Comparison of ENCODE assay signal across 1 cellular context in the genomic region with DNA sequence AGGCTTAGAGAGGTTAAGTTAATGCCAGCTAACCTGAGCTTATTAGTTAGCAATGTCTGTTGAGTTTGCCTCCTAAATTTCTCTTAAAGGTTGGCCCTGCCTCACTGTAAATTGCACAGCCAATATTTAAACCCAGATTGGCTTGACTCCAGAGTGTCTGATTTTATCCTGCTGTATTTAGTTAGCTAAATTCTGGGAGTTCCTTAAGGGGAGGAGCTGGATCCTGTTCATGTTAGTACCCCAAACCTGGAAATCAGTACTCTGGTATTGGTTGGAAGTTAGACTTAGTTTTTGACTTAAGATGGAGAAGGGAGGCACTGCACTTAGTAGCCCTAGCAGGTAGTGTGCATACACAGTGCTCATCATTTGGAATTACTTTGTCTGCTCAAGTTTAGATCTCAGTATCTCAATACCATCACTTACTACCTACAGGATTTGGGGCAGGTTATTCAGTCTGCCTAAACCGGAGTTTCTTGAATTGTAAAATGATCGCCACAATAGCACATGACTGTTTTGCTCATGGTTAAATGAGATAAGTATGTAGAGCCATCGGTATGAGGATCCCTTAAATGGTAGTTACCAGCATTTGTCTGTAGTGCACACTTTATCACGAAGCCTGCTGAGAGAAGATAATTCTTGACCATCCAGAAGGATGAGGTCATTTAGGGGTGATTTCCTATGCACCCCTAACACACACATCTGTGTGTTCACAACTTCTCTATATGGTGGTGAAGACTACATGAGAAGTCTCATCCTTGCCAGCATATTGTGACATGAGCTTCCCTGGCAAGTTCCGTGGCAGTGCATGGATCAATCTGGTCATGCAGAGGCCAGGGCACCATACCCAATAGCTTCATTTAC.
TF ChIP-seq lines count a peak whose summit lies in the region.

No MANE protein-coding gene starts in this region.

TF ChIP-seq in K562, 482 proteins besides CTCF, POLR2A, EP300 and RAD21 (continued from another document and continues in another):
- TF ChIP-seq, protein P1, sequence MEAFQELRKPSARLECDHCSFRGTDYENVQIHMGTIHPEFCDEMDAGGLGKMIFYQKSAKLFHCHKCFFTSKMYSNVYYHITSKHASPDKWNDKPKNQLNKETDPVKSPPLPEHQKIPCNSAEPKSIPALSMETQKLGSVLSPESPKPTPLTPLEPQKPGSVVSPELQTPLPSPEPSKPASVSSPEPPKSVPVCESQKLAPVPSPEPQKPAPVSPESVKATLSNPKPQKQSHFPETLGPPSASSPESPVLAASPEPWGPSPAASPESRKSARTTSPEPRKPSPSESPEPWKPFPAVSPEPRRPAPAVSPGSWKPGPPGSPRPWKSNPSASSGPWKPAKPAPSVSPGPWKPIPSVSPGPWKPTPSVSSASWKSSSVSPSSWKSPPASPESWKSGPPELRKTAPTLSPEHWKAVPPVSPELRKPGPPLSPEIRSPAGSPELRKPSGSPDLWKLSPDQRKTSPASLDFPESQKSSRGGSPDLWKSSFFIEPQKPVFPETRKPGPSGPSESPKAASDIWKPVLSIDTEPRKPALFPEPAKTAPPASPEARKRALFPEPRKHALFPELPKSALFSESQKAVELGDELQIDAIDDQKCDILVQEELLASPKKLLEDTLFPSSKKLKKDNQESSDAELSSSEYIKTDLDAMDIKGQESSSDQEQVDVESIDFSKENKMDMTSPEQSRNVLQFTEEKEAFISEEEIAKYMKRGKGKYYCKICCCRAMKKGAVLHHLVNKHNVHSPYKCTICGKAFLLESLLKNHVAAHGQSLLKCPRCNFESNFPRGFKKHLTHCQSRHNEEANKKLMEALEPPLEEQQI (IDR thresholded peaks at IDR 0.05) = peak; percentile 77
- TF ChIP-seq TRIM28 (IDR thresholded peaks at IDR 0.05) (no peak), JUN (IDR thresholded peaks at IDR 0.05; ENCODE audit: borderline replicate concordance, low read depth, low read length) (peak; percentile 93), JUN (CRISPR knock-in tag; IDR thresholded peaks at IDR 0.05; ENCODE audit: borderline replicate concordance) (no peak), SOX6 (IDR thresholded peaks at IDR 0.05) (peak; percentile 94), E2F6 (IDR thresholded peaks at IDR 0.05; ENCODE audit: borderline replicate concordance in 1 of 2, extremely low read depth in 1 of 2, insufficient read depth in 1 of 2, insufficient read length in 1 of 2, low read depth in 1 of 2, low read length in 1 of 2, poor library complexity in 1 of 2, severe bottlenecking in 1 of 2) (no peak), ZNF12 (CRISPR knock-in tag; IDR thresholded peaks at IDR 0.05) (no peak), MYNN (IDR thresholded peaks at IDR 0.05) (peak; percentile 83; the same call in 1 of the 2 replicates), MYNN (CRISPR knock-in tag; IDR thresholded peaks at IDR 0.05) (no peak), ZNF197 (CRISPR knock-in tag; IDR thresholded peaks at IDR 0.05; ENCODE audit: low read depth) (no peak), ZNF551 (CRISPR knock-in tag; IDR thresholded peaks at IDR 0.05) (no peak), ESRRB (CRISPR knock-in tag; IDR thresholded peaks at IDR 0.05; ENCODE audit: borderline replicate concordance) (no peak), ARID1B (IDR thresholded peaks at IDR 0.05) (peak; percentile 98), NCOA2 (IDR thresholded peaks at IDR 0.05; ENCODE audit: partially characterized antibody in 2 of 2) (peak in 1 of 2 experiments; percentile 31), POLR2AphosphoS2 (IDR thresholded peaks at IDR 0.05; ENCODE audit: low read length) (no peak), TBL1XR1 (IDR thresholded peaks at IDR 0.05; ENCODE audit: low read length in 2 of 2) (peak; percentile 57 to 95; a peak in 3 of 4 replicates), VEZF1 (CRISPR knock-in tag; IDR thresholded peaks at IDR 0.05) (0 out of 2 replicates have a peak, but pooled peaks have one; percentile 25), ZNF830 (CRISPR knock-in tag; IDR thresholded peaks at IDR 0.05) (no peak), ZNF639 (CRISPR knock-in tag; conservative IDR thresholded peaks at IDR 0.05 in 1 of 2, IDR thresholded peaks at IDR 0.05 in 1 of 2) (no peak; a peak in 1 of 4 replicates), NEUROD1 (IDR thresholded peaks at IDR 0.05; ENCODE audit: borderline replicate concordance, low read depth, low read length, partially characterized antibody) (peak; percentile 69), KDM5B (IDR thresholded peaks at IDR 0.05; ENCODE audit: insufficient replicate concordance, low read depth, low read length) (no peak), ZNF644 (tag; IDR thresholded peaks at IDR 0.05; ENCODE audit: low read depth) (no peak), E2F8 (IDR thresholded peaks at IDR 0.05; ENCODE audit: low read depth, partially characterized antibody) (no peak), EGR1 (conservative IDR thresholded peaks at IDR 0.05) (no peak), NCOA1 (IDR thresholded peaks at IDR 0.05; ENCODE audit: low read depth) (peak; percentile 82), ZBTB34 (CRISPR knock-in tag; IDR thresholded peaks at IDR 0.05) (no peak), ZNF253 (CRISPR knock-in tag; conservative IDR thresholded peaks at IDR 0.05) (no peak), FOS (IDR thresholded peaks at IDR 0.05; ENCODE audit: extremely low read depth, insufficient read length) (no peak), SMAD1 (IDR thresholded peaks at IDR 0.05; ENCODE audit: low read depth, low read length, partially characterized antibody) (no peak), RNF2 (IDR thresholded peaks at IDR 0.05) (peak; percentile 70), PHTF2 (CRISPR knock-in tag; IDR thresholded peaks at IDR 0.05) (no peak), ZNF121 (CRISPR knock-in tag; conservative IDR thresholded peaks at IDR 0.05) (no peak), NCOR1 (IDR thresholded peaks at IDR 0.05) (peak; percentile 94), ZBTB49 (CRISPR knock-in tag; IDR thresholded peaks at IDR 0.05; ENCODE audit: borderline replicate concordance) (no peak), HDAC8 (tag; IDR thresholded peaks at IDR 0.05) (no peak), MAFF (IDR thresholded peaks at IDR 0.05; ENCODE audit: low read length) (no peak), ZNF431 (CRISPR knock-in tag; IDR thresholded peaks at IDR 0.05) (no peak), RBFOX2 (IDR thresholded peaks at IDR 0.05; ENCODE audit: low read depth, low read length) (no peak), RCOR1 (IDR thresholded peaks at IDR 0.05; ENCODE audit: borderline replicate concordance in 1 of 2, low read depth in 2 of 2, low read length in 2 of 2) (peak in 1 of 2 experiments; percentile 90; a peak in 3 of 4 replicates), FOXA1 (IDR thresholded peaks at IDR 0.05; ENCODE audit: borderline replicate concordance) (no peak), MED1 (CRISPR knock-in tag; IDR thresholded peaks at IDR 0.05; ENCODE audit: borderline replicate concordance) (no peak), NBN (IDR thresholded peaks at IDR 0.05; ENCODE audit: low read depth) (no peak), ZNF184 (CRISPR knock-in tag; IDR thresholded peaks at IDR 0.05) (no peak), POLR2H (tag; IDR thresholded peaks at IDR 0.05; ENCODE audit: low read depth) (no peak), TARDBP (IDR thresholded peaks at IDR 0.05) (no peak)
- TF ChIP-seq, protein P2, sequence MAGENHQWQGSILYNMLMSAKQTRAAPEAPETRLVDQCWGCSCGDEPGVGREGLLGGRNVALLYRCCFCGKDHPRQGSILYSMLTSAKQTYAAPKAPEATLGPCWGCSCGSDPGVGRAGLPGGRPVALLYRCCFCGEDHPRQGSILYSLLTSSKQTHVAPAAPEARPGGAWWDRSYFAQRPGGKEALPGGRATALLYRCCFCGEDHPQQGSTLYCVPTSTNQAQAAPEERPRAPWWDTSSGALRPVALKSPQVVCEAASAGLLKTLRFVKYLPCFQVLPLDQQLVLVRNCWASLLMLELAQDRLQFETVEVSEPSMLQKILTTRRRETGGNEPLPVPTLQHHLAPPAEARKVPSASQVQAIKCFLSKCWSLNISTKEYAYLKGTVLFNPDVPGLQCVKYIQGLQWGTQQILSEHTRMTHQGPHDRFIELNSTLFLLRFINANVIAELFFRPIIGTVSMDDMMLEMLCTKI (IDR thresholded peaks at IDR 0.05; ENCODE audit: partially characterized antibody) = no peak
- TF ChIP-seq, protein P3, sequence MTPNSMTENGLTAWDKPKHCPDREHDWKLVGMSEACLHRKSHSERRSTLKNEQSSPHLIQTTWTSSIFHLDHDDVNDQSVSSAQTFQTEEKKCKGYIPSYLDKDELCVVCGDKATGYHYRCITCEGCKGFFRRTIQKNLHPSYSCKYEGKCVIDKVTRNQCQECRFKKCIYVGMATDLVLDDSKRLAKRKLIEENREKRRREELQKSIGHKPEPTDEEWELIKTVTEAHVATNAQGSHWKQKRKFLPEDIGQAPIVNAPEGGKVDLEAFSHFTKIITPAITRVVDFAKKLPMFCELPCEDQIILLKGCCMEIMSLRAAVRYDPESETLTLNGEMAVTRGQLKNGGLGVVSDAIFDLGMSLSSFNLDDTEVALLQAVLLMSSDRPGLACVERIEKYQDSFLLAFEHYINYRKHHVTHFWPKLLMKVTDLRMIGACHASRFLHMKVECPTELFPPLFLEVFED (CRISPR knock-in tag; conservative IDR thresholded peaks at IDR 0.05) = no peak
